Comparison of ENCODE assay signal across 8 cellular contexts in genomic region chr19:23415561-23416191, GRCh38. TPM values are rescaled to one million over a fixed set of nuclear protein-coding genes. Genes with fewer than 3 reads are reported as not detected.
DNase-seq lines count a peak whose midpoint lies in the region; ATAC-seq and TF ChIP-seq lines count a peak whose summit lies in the region.

No MANE protein-coding gene starts in this region.

- POLR2A ChIA-PET in activated naive CD8-positive, alpha-beta T cell treated with anti-CD3 and anti-CD28 coated beads, Interleukin-2, amount 10 ng/mL, durations not matched to agents 7 days and 5 days (lab: Charles Lee): interaction anchor here (1.1 to 2.0 kb wide), 2 partner anchors 21 to 270 kb away, joined by 3 to 15 read pairs; partner anchors contain the start of gene ZNF91

- H3K9ac ChIP-seq in HUES64 (ENCODE audit: low read depth, low read length): peak overlapping the region; percentile 90

- H3K27me3 ChIP-seq in HUES64 (ENCODE audit: insufficient read depth, low read length): no peaks in the 10 kb centered on the region

- no peak overlapping the region for H3K27ac Mint-ChIP-seq in CD14-positive monocyte
- H3K27ac Mint-ChIP-seq in activated naive CD8-positive, alpha-beta T cell treated with anti-CD3 and anti-CD28 coated beads, Interleukin-2, amount 10 ng/mL, durations not matched to agents 7 days and 5 days: no peak overlapping the region
- H3K27ac Mint-ChIP-seq in stimulated activated effector memory CD8-positive, alpha-beta T cell treated with anti-CD3 and anti-CD28 coated beads, Interleukin-12 subunit alpha, Interleukin-12 subunit beta, amount 100 ng/mL, for 72 hours: no peak overlapping the region

- no peaks in the 10 kb centered on the region for H3K36me3 Mint-ChIP-seq in CD14-positive monocyte
- peaks cover 2% of the 10 kb centered on the region for H3K36me3 Mint-ChIP-seq in activated naive CD8-positive, alpha-beta T cell treated with anti-CD3 and anti-CD28 coated beads, Interleukin-2, amount 10 ng/mL, durations not matched to agents 7 days and 5 days
- H3K36me3 Mint-ChIP-seq in stimulated activated effector memory CD8-positive, alpha-beta T cell treated with anti-CD3 and anti-CD28 coated beads, Interleukin-12 subunit alpha, Interleukin-12 subunit beta, amount 100 ng/mL, for 72 hours: no peaks in the 10 kb centered on the region

- ATAC-seq in activated naive CD8-positive, alpha-beta T cell treated with anti-CD3 and anti-CD28 coated beads, Interleukin-2, amount 10 ng/mL, durations not matched to agents 7 days and 5 days (ENCODE audit: low read depth): no peak
- peak; percentile 60 for ATAC-seq in stimulated activated effector memory CD8-positive, alpha-beta T cell treated with anti-CD3 and anti-CD28 coated beads, Interleukin-12 subunit alpha, Interleukin-12 subunit beta, amount 100 ng/mL, for 72 hours
- no peak for ATAC-seq in HG03175 (IDR thresholded peaks at IDR 0.05; ENCODE audit: unreplicated experiment)
- ATAC-seq in GM21423 (IDR thresholded peaks at IDR 0.05; ENCODE audit: unreplicated experiment): no peak

- TF ChIP-seq CTCF in CD14-positive monocyte (IDR thresholded peaks at IDR 0.05): no peak

- peak overlapping the region; percentile 37 to 76 for H3K4me3 Mint-ChIP-seq in CD14-positive monocyte
- peak overlapping the region; percentile 61 for H3K4me3 Mint-ChIP-seq in activated naive CD8-positive, alpha-beta T cell treated with anti-CD3 and anti-CD28 coated beads, Interleukin-2, amount 10 ng/mL, durations not matched to agents 7 days and 5 days
- H3K4me3 Mint-ChIP-seq in stimulated activated effector memory CD8-positive, alpha-beta T cell treated with anti-CD3 and anti-CD28 coated beads, Interleukin-12 subunit alpha, Interleukin-12 subunit beta, amount 100 ng/mL, for 72 hours: peak overlapping the region; percentile 66

- H3K4me3 ChIP-seq in HUES64 (ENCODE audit: low read length): peak overlapping the region; percentile 86

- H3K27me3 Mint-ChIP-seq in CD14-positive monocyte (ENCODE audit: low read depth in 3 of 3): peaks cover 28 to 35% (median 31%) of the 10 kb centered on the region in 3 donors
- peaks cover 13% of the 10 kb centered on the region for H3K27me3 Mint-ChIP-seq in activated naive CD8-positive, alpha-beta T cell treated with anti-CD3 and anti-CD28 coated beads, Interleukin-2, amount 10 ng/mL, durations not matched to agents 7 days and 5 days

- H3K9me3 ChIP-seq in HUES64 (ENCODE audit: insufficient read depth, low read depth, low read length): peaks cover 6% of the 10 kb centered on the region; the same call in 1 of the 2 replicates

- peaks cover 16 to 71% (median 50%) of the 10 kb centered on the region in 7 donors for H3K9me3 Mint-ChIP-seq in CD14-positive monocyte
- H3K9me3 Mint-ChIP-seq in activated naive CD8-positive, alpha-beta T cell treated with anti-CD3 and anti-CD28 coated beads, Interleukin-2, amount 10 ng/mL, durations not matched to agents 7 days and 5 days: peaks cover 7% of the 10 kb centered on the region
- H3K9me3 Mint-ChIP-seq in stimulated activated effector memory CD8-positive, alpha-beta T cell treated with anti-CD3 and anti-CD28 coated beads, Interleukin-12 subunit alpha, Interleukin-12 subunit beta, amount 100 ng/mL, for 72 hours: no peaks in the 10 kb centered on the region

- 0% methylated on average over 33 of the region's 33 CpGs for WGBS in HUES64

- DNase-seq in CD14-positive monocyte (ENCODE audit: low spot score) (no peak), iPS-NIHi11 (ENCODE audit: low spot score) (peak; percentile 79), CD1c-positive myeloid dendritic cell (ENCODE audit: extremely low spot score) (no peak)
- peak; percentile 35 for DNase-seq in activated naive CD8-positive, alpha-beta T cell treated with anti-CD3 and anti-CD28 coated beads, Interleukin-2, amount 10 ng/mL, durations not matched to agents 7 days and 5 days
- DNase-seq in stimulated activated effector memory CD8-positive, alpha-beta T cell treated with anti-CD3 and anti-CD28 coated beads, Interleukin-12 subunit alpha, Interleukin-12 subunit beta, amount 100 ng/mL, for 72 hours (ENCODE audit: low spot score in 2 of 2): no peak

- intact Hi-C loops in CD14-positive monocyte (cut with micrococcal nuclease): no loop called here

- H3K4me1 Mint-ChIP-seq in CD14-positive monocyte: peaks cover 10% of the 10 kb centered on the region
- H3K4me1 Mint-ChIP-seq in activated naive CD8-positive, alpha-beta T cell treated with anti-CD3 and anti-CD28 coated beads, Interleukin-2, amount 10 ng/mL, durations not matched to agents 7 days and 5 days: peaks cover 2% of the 10 kb centered on the region
- peaks cover 11% of the 10 kb centered on the region for H3K4me1 Mint-ChIP-seq in stimulated activated effector memory CD8-positive, alpha-beta T cell treated with anti-CD3 and anti-CD28 coated beads, Interleukin-12 subunit alpha, Interleukin-12 subunit beta, amount 100 ng/mL, for 72 hours

- H3K27ac ChIP-seq in HUES64 (ENCODE audit: low read depth, low read length): peak overlapping the region; percentile 94

- H3K36me3 ChIP-seq in HUES64 (ENCODE audit: insufficient read depth, low read length): peaks cover 3% of the 10 kb centered on the region; the same call in 1 of the 2 replicates

- 0 out of 2 replicates have a peak, but pooled peaks cover 2% of the 10 kb centered on the region for H3K4me1 ChIP-seq in HUES64 (ENCODE audit: insufficient read depth, low read length)

RNA-seq across cellular contexts. Expression of gene ZNF91, which starts 20.4 kb away (rescaled TPM):
- 1 to 10 TPM; 3.5 to 5.5 TPM for polyA plus RNA-seq in CD14-positive monocyte
- polyA plus RNA-seq in HUES64 (2013, experiment 1 of 2): 17.2 TPM
- polyA plus RNA-seq in HUES64 (2013, experiment 2 of 2): 22.8 TPM
- 10 to 100 TPM; 56.8 to 56.9 TPM for total RNA-seq in activated naive CD8-positive, alpha-beta T cell treated with anti-CD3 and anti-CD28 coated beads, Interleukin-2, amount 10 ng/mL, durations not matched to agents 7 days and 5 days

Comparison
In these comparisons a context has a peak if more than half of its experiments do, and no peak if none do; other contexts are left out.
1. DNase-seq: peak in activated naive CD8-positive, alpha-beta T cell treated with anti-CD3 and anti-CD28 coated beads, Interleukin-2, amount 10 ng/mL, durations not matched to agents 7 days and 5 days (single experiment) and iPS-NIHi11 (single experiment); none in CD14-positive monocyte (single experiment), stimulated activated effector memory CD8-positive, alpha-beta T cell treated with anti-CD3 and anti-CD28 coated beads, Interleukin-12 subunit alpha, Interleukin-12 subunit beta, amount 100 ng/mL, for 72 hours (0 of 2) and CD1c-positive myeloid dendritic cell (single experiment).
2. Peak in every context shown above with its lines, with median percentiles within 50 percentile points of each other: H3K4me3 Mint-ChIP-seq.